6 cellular contexts compared by ENCODE assay signal in genomic region chr3:52146189-52146588, GRCh38.
"Had no signal": no experiment of that assay in that cellular context is flagged by ENCODE, and none has a peak within 500 bp of the region (broad histone marks: within the 10 kb centered on the region; RNA-seq: fewer than 3 reads in every experiment).

No MANE protein-coding gene starts in this region.

- H2AFZ ChIP-seq: GM23248 had no signal

- H3K4me1 ChIP-seq: HAP-1 had no signal

- ATAC-seq: HCT116 had no signal

- DNase-seq: GM23248, GOT3, H7 had no signal

- H3K4me3 ChIP-seq: GM23248, HAP-1 had no signal

- H3K27ac ChIP-seq: GM23248 had no signal

- H3K9me3 ChIP-seq: HAP-1 had no signal

- H3K27ac Mint-ChIP-seq: IgD-negative memory B cell had no signal

- H3K9ac ChIP-seq: GM23248 had no signal

- H3K4me3 Mint-ChIP-seq: IgD-negative memory B cell had no signal

- H3K27me3 Mint-ChIP-seq: IgD-negative memory B cell had no signal

- H3K9me3 Mint-ChIP-seq: IgD-negative memory B cell had no signal
